In genomic region chr19:36891768-36892357, GRCh38 we compare ENCODE assay signal across 26 cellular contexts. TPM values are rescaled to one million over a fixed set of nuclear protein-coding genes. Genes with fewer than 3 reads are reported as not detected.
DNase-seq lines count a peak whose midpoint lies in the region; ATAC-seq, FAIRE-seq and TF ChIP-seq lines count a peak whose summit lies in the region.
"Had no signal": no experiment of that assay in that cellular context is flagged by ENCODE, and none has a peak within 500 bp of the region (broad histone marks: within the 10 kb centered on the region; RNA-seq: fewer than 3 reads in every experiment).

No MANE protein-coding gene starts in this region.

- no peak for TF ChIP-seq POLR2A in H1 (IDR thresholded peaks at IDR 0.05; ENCODE audit: control extremely low read depth in 1 of 2, low read depth in 2 of 2, low read length in 2 of 2)

- no peaks in the 10 kb centered on the region for H4K20me1 ChIP-seq in H1 (replicated peaks in 1 of 2; ENCODE audit: control insufficient read depth in 1 of 2, insufficient read depth in 2 of 2, low read length in 2 of 2)

- CTCF ChIA-PET in H1 (lab: Charles Lee; ENCODE audit: partially characterized antibody) = no interaction called here

- H3K27ac ChIP-seq in H1 (ENCODE audit: low read depth, low read length) (no peak overlapping the region), subcutaneous abdominal adipose tissue (ENCODE audit: low read depth, low read length) (no peak overlapping the region)
- H3K27ac ChIP-seq: foreskin keratinocyte, VCaP had no signal

- no peak for ATAC-seq in HG03442 (IDR thresholded peaks at IDR 0.05; ENCODE audit: unreplicated experiment)
- ATAC-seq in GM18519 (IDR thresholded peaks at IDR 0.05; ENCODE audit: low FRiP score, unreplicated experiment) = no peak
- no peak for ATAC-seq in GM18517 (IDR thresholded peaks at IDR 0.05; ENCODE audit: unreplicated experiment)
- ATAC-seq: activated CD8-positive, alpha-beta memory T cell treated with anti-CD3 and anti-CD28 coated beads, Interleukin-2, amount 10 ng/mL, durations not matched to agents 7 days and 5 days; foreskin keratinocyte; stimulated activated naive CD8-positive, alpha-beta T cell treated with anti-CD3 and anti-CD28 coated beads, Interleukin-15, Interleukin-2, amounts not matched to agents 100 U/mL and 50 U/mL, for 24 hours had no signal

- no peaks in the 10 kb centered on the region for H3K79me1 ChIP-seq in H1 (ENCODE audit: low read depth, low read length)

- no peak overlapping the region for H3K4me2 ChIP-seq in H1 (ENCODE audit: insufficient read depth in 1 of 2, low read depth in 2 of 2, low read length in 2 of 2)
- H3K4me2 ChIP-seq: SK-N-SH had no signal

- H3K9me3 ChIP-seq in H1 (ENCODE audit: insufficient read depth in 2 of 2, low read depth in 1 of 2, low read length in 1 of 2) (peaks cover 62 to 78% of the 10 kb centered on the region in 2 experiments), subcutaneous abdominal adipose tissue (ENCODE audit: control insufficient read depth in 5 of 5, low read length in 5 of 5) (peaks cover 75 to 98% (median 92%) of the 10 kb centered on the region in 5 donors)

- H3K23ac ChIP-seq in H1 (ENCODE audit: insufficient read length) = no peak overlapping the region

- no peak for TF ChIP-seq EP300 in H1 (IDR thresholded peaks at IDR 0.05; ENCODE audit: borderline replicate concordance in 1 of 2, low read depth in 2 of 2, low read length in 2 of 2)

- H2BK120ac ChIP-seq in H1 (replicated peaks; ENCODE audit: low read depth, low read length) = no peak overlapping the region

- no peaks in the 10 kb centered on the region for H3K23me2 ChIP-seq in H1 (ENCODE audit: low read depth, low read length)

- H2BK5ac ChIP-seq in H1 (ENCODE audit: low read depth, low read length) = no peak overlapping the region

- no peak overlapping the region for H4K91ac ChIP-seq in H1 (replicated peaks; ENCODE audit: insufficient read length, low read length)

- H3K4ac ChIP-seq in H1 (replicated peaks; ENCODE audit: insufficient read length, low read depth, low read length) = no peak overlapping the region

- no peak overlapping the region for H2BK12ac ChIP-seq in H1 (ENCODE audit: low read depth, low read length)

- H3K4me3 ChIP-seq in H1 (ENCODE audit: extremely low read depth in 1 of 4, insufficient read depth in 2 of 4, low read depth in 3 of 4, low read length in 4 of 4) = 0 out of 8 replicates have a peak overlapping the region, but pooled peaks of 1 of the 4 experiments have one; percentile 19
- H3K4me3 ChIP-seq in subcutaneous abdominal adipose tissue (ENCODE audit: low read depth in 1 of 5, low read length in 5 of 5) = peak overlapping the region; percentile 36 to 88 (median 59)
- H3K4me3 ChIP-seq: lung had no signal

- no peak for TF ChIP-seq CTCF in H1 (IDR thresholded peaks at IDR 0.05; ENCODE audit: control extremely low read depth in 1 of 3, insufficient read depth in 1 of 3, low read depth in 1 of 3, low read length in 3 of 3)

- FAIRE-seq in H1 (lab: Jason Lieb, UNC) = no peak
- FAIRE-seq: keratinocyte had no signal

- no peak overlapping the region for H2BK15ac ChIP-seq in H1 (ENCODE audit: low read length)

- no peak overlapping the region for H4K5ac ChIP-seq in H1 (ENCODE audit: insufficient read length, low read depth, low read length)

- no peak overlapping the region for H2BK20ac ChIP-seq in H1 (ENCODE audit: low read length)

- no peak for TF ChIP-seq RAD21 in H1 (IDR thresholded peaks at IDR 0.05 in 1 of 2, conservative IDR thresholded peaks at IDR 0.05 in 1 of 2; ENCODE audit: low read depth in 2 of 2, low read length in 2 of 2)

- no peak overlapping the region for H3K18ac ChIP-seq in H1 (ENCODE audit: extremely low read depth, low read length)

- H3K36me3 ChIP-seq in H1 (ENCODE audit: control insufficient read depth in 2 of 4, insufficient read depth in 4 of 4, low read length in 3 of 4) (peaks cover 3 to 49% (median 23%) of the 10 kb centered on the region in 4 experiments; a peak in 7 of 8 replicates), subcutaneous abdominal adipose tissue (ENCODE audit: control insufficient read depth in 5 of 5, insufficient read depth in 5 of 5, low read length in 5 of 5) (peaks cover 32 to 64% (median 47%) of the 10 kb centered on the region in 5 donors)

- H3K27me3 ChIP-seq in H1 (replicated peaks in 1 of 4; ENCODE audit: control insufficient read depth in 3 of 4, extremely low read depth in 1 of 4, insufficient read depth in 3 of 4, low read length in 3 of 4) (no peaks in the 10 kb centered on the region), subcutaneous abdominal adipose tissue (ENCODE audit: control insufficient read depth in 5 of 5, insufficient read depth in 4 of 5, low read length in 5 of 5) (no peaks in the 10 kb centered on the region)
- H3K27me3 ChIP-seq: foreskin keratinocyte had no signal

- H4K8ac ChIP-seq in H1 (ENCODE audit: extremely low read depth, insufficient read depth, low read length) = no peak overlapping the region

- no peak overlapping the region for H2AFZ ChIP-seq in H1 (ENCODE audit: low read length)

- WGBS in H1 (ENCODE audit: extremely low coverage in 1 of 2, insufficient coverage in 1 of 2, insufficient read length in 1 of 2, insufficient replicate concordance in 2 of 2, low coverage in 1 of 2, low lambda C conversion rate in 2 of 2, missing lambda C conversion rate in 1 of 2), 2 experiments = 93% methylated on average over 3 of the region's 3 CpGs; no CpG with 5 or more reads in 1 of the 2 experiments

- H3K14ac ChIP-seq in H1 (ENCODE audit: insufficient read length) = no peak overlapping the region

- no peak overlapping the region for H3K56ac ChIP-seq in H1 (replicated peaks; ENCODE audit: insufficient read length, low read depth, low read length)

- no peaks in the 10 kb centered on the region for H3K4me1 ChIP-seq in H1 (replicated peaks in 1 of 4; ENCODE audit: control insufficient read depth in 3 of 4, insufficient read depth in 4 of 4, low read length in 3 of 4)
- peaks cover 0 to 2% (median 0%) of the 10 kb centered on the region in 5 donors for H3K4me1 ChIP-seq in subcutaneous abdominal adipose tissue (ENCODE audit: control insufficient read depth in 5 of 5, insufficient read depth in 5 of 5, low read length in 5 of 5)
- H3K4me1 ChIP-seq: foreskin keratinocyte had no signal

- no peaks in the 10 kb centered on the region for H3K79me2 ChIP-seq in H1 (ENCODE audit: control insufficient read depth in 1 of 2, insufficient read depth in 2 of 2, low read length in 2 of 2)

- no peak overlapping the region for H2AK5ac ChIP-seq in H1 (ENCODE audit: low read depth, low read length)

- POLR2A ChIA-PET in H1 (lab: Charles Lee; ENCODE audit: partially characterized antibody) = no interaction called here

- peak; percentile 5 for DNase-seq in LHCN-M2 (ENCODE audit: low read depth)
- DNase-seq in H1 (ENCODE audit: low read depth in 1 of 2, low spot score in 2 of 2) = no peak
- DNase-seq: activated CD4-positive, alpha-beta T cell treated with anti-CD3 and anti-CD28 coated beads, Interleukin-2, amount 10 ng/mL, durations not matched to agents 7 days and 5 days; activated CD8-positive, alpha-beta memory T cell treated with anti-CD3 and anti-CD28 coated beads, Interleukin-2, amount 10 ng/mL, durations not matched to agents 7 days and 5 days; activated naive CD4-positive, alpha-beta T cell treated with anti-CD3 and anti-CD28 coated beads, Interleukin-2, amount 50 U/mL, for 16 hours; cerebellar nuclear complex; DMS53; effector CD4-positive, alpha-beta T cell; foreskin keratinocyte; GDM1; MV-4-11; NCI-H1694; NCI-H526; nucleus accumbens; SK-N-SH; stimulated activated CD4-positive, alpha-beta T cell treated with anti-CD3 and anti-CD28 coated beads, Interleukin-4, amount 100 ng/mL, for 24 hours; stimulated activated naive CD8-positive, alpha-beta T cell treated with anti-CD3 and anti-CD28 coated beads, Interleukin-15, Interleukin-2, amounts not matched to agents 100 U/mL and 50 U/mL, for 24 hours; trophoblast cell had no signal

- H3K9ac ChIP-seq in H1 (replicated peaks in 1 of 4; ENCODE audit: extremely low read depth in 1 of 4, low read depth in 3 of 4, low read length in 3 of 4) (no peak overlapping the region), subcutaneous abdominal adipose tissue (ENCODE audit: low read length in 5 of 5) (no peak overlapping the region)
- H3K9ac ChIP-seq: SK-N-SH had no signal

RNA-seq across cellular contexts. Expression of gene ZNF829, which starts 24.2 kb away (rescaled TPM):
- total RNA-seq in LHCN-M2 (2014; rRNA removed) = 5.5 and 6.2 TPM in 2 replicates
- polyA plus RNA-seq in LHCN-M2 (2012) = 1.1 TPM
- 2.3 and 3.3 TPM in 2 replicates for total RNA-seq in H1 (2021; fragmentation: NEBNext Ultra II Directional; extraction: Animal tissue kit (Norgen Biotek cat#: 25700))
- polyA plus RNA-seq in H1 (2011; rRNA removed) = 0.97 and 1.3 TPM in 2 replicates
- 1.4 TPM for polyA plus RNA-seq in H1 (2011; cell fraction: cytosol; rRNA removed)
- polyA plus RNA-seq in H1 (2011; cell fraction: nucleus; rRNA removed) = 1.6 TPM
- 1.5 to 3.0 TPM (median 2.2 TPM) in 4 replicates for polyA plus RNA-seq in H1 (2012, experiment 1 of 2)
- 0.10 TPM for polyA plus RNA-seq in H1 (2012, experiment 2 of 2)
- 6.3 TPM for polyA plus RNA-seq in H1 (2013, experiment 1 of 2)
- polyA plus RNA-seq in H1 (2013, experiment 2 of 2) = 5.5 TPM
- 4.0 and 5.4 TPM in 2 replicates for polyA minus RNA-seq in H1 (2011; rRNA and poly(A)+ RNA removed)
- 1.5 TPM for polyA minus RNA-seq in H1 (2011; cell fraction: cytosol; rRNA and poly(A)+ RNA removed)
- polyA minus RNA-seq in H1 (2011; cell fraction: nucleus; rRNA and poly(A)+ RNA removed) = 9.6 TPM
- total RNA-seq: HT-29 had no signal

RNA-seq across cellular contexts. Expression of gene ZNF568, which starts 24.3 kb away (rescaled TPM):
- 10.8 and 11.3 TPM in 2 replicates for total RNA-seq in LHCN-M2 (2014; rRNA removed)
- 3.9 TPM for polyA plus RNA-seq in LHCN-M2 (2012)
- 2.4 and 2.7 TPM in 2 replicates for total RNA-seq in H1 (2021; fragmentation: NEBNext Ultra II Directional; extraction: Animal tissue kit (Norgen Biotek cat#: 25700))
- 1.4 and 1.6 TPM in 2 replicates for polyA plus RNA-seq in H1 (2011; rRNA removed)
- polyA plus RNA-seq in H1 (2011; cell fraction: cytosol; rRNA removed) = 1.8 TPM
- polyA plus RNA-seq in H1 (2011; cell fraction: nucleus; rRNA removed) = 2.6 TPM
- polyA plus RNA-seq in H1 (2012, experiment 1 of 2) = 3.6 to 4.3 TPM (median 3.7 TPM) in 4 replicates
- 0.79 TPM for polyA plus RNA-seq in H1 (2012, experiment 2 of 2)
- polyA plus RNA-seq in H1 (2013, experiment 1 of 2) = 3.0 TPM
- polyA plus RNA-seq in H1 (2013, experiment 2 of 2) = 2.7 TPM
- polyA minus RNA-seq in H1 (2011; rRNA and poly(A)+ RNA removed) = 4.2 and 4.4 TPM in 2 replicates
- polyA minus RNA-seq in H1 (2011; cell fraction: cytosol; rRNA and poly(A)+ RNA removed) = 3.3 TPM
- polyA minus RNA-seq in H1 (2011; cell fraction: nucleus; rRNA and poly(A)+ RNA removed) = 16.0 TPM
- total RNA-seq: HT-29 had no signal

RNA-seq across cellular contexts. Expression of gene ZNF345, which starts 41.2 kb away (rescaled TPM):
- 1.5 and 2.6 TPM in 2 replicates for total RNA-seq in LHCN-M2 (2014; rRNA removed)
- 2.1 TPM for polyA plus RNA-seq in LHCN-M2 (2012)
- 5.1 TPM in 2 replicates for total RNA-seq in H1 (2021; fragmentation: NEBNext Ultra II Directional; extraction: Animal tissue kit (Norgen Biotek cat#: 25700))
- polyA plus RNA-seq in H1 (2011; rRNA removed) = 3.2 and 3.8 TPM in 2 replicates
- polyA plus RNA-seq in H1 (2011; cell fraction: cytosol; rRNA removed) = 3.7 TPM
- 2.4 TPM for polyA plus RNA-seq in H1 (2011; cell fraction: nucleus; rRNA removed)
- 2.9 to 5.3 TPM (median 3.8 TPM) in 4 replicates for polyA plus RNA-seq in H1 (2012, experiment 1 of 2)
- polyA plus RNA-seq in H1 (2012, experiment 2 of 2) = 1.4 TPM
- 3.9 TPM for polyA plus RNA-seq in H1 (2013, experiment 1 of 2)
- polyA plus RNA-seq in H1 (2013, experiment 2 of 2) = 3.2 TPM
- 3.2 and 6.5 TPM in 2 replicates for polyA minus RNA-seq in H1 (2011; rRNA and poly(A)+ RNA removed)
- polyA minus RNA-seq in H1 (2011; cell fraction: cytosol; rRNA and poly(A)+ RNA removed) = 7.3 TPM
- polyA minus RNA-seq in H1 (2011; cell fraction: nucleus; rRNA and poly(A)+ RNA removed) = 13.0 TPM
- total RNA-seq: HT-29 had no signal

RNA-seq across cellular contexts. Expression of gene ZNF790, which starts 53.7 kb away (rescaled TPM):
- total RNA-seq in LHCN-M2 (2014; rRNA removed) = 6.3 and 8.3 TPM in 2 replicates
- 2.8 TPM for polyA plus RNA-seq in LHCN-M2 (2012)
- total RNA-seq in H1 (2021; fragmentation: NEBNext Ultra II Directional; extraction: Animal tissue kit (Norgen Biotek cat#: 25700)) = 7.2 and 7.5 TPM in 2 replicates
- 1.7 and 1.9 TPM in 2 replicates for polyA plus RNA-seq in H1 (2011; rRNA removed)
- 3.1 TPM for polyA plus RNA-seq in H1 (2011; cell fraction: cytosol; rRNA removed)
- 1.8 TPM for polyA plus RNA-seq in H1 (2011; cell fraction: nucleus; rRNA removed)
- polyA plus RNA-seq in H1 (2012, experiment 1 of 2) = 2.8 to 3.9 TPM (median 3.3 TPM) in 4 replicates
- 0.81 TPM for polyA plus RNA-seq in H1 (2012, experiment 2 of 2)
- 2.8 TPM for polyA plus RNA-seq in H1 (2013, experiment 1 of 2)
- polyA plus RNA-seq in H1 (2013, experiment 2 of 2) = 2.4 TPM
- 3.4 and 3.7 TPM in 2 replicates for polyA minus RNA-seq in H1 (2011; rRNA and poly(A)+ RNA removed)
- polyA minus RNA-seq in H1 (2011; cell fraction: cytosol; rRNA and poly(A)+ RNA removed) = 3.2 TPM
- 8.3 TPM for polyA minus RNA-seq in H1 (2011; cell fraction: nucleus; rRNA and poly(A)+ RNA removed)
- total RNA-seq: HT-29 had no signal
